In genomic region chr17:74153456-74153810, GRCh38 we compare ENCODE assay signal across 32 cellular contexts.
"Had no signal": no experiment of that assay in that cellular context is flagged by ENCODE, and none has a peak within 500 bp of the region (broad histone marks: within the 10 kb centered on the region; RNA-seq: fewer than 3 reads in every experiment).

No MANE protein-coding gene starts in this region.

- H3K36me3 Mint-ChIP-seq: activated naive CD4-positive, alpha-beta T cell treated with anti-CD3 and anti-CD28 coated beads, Interleukin-2, amount 10 ng/mL, durations not matched to agents 7 days and 5 days; activated naive CD8-positive, alpha-beta T cell; brain had no signal

- ATAC-seq: activated CD8-positive, alpha-beta T cell treated with anti-CD3 and anti-CD28 coated beads for 36 hours; activated naive CD8-positive, alpha-beta T cell treated with anti-CD3 and anti-CD28 coated beads, Interleukin-2, amount 50 U/mL, for 24 hours; activated T-cell treated with anti-CD3 and anti-CD28 coated beads, Interleukin-2, amount 50 U/mL, for 4 hours had no signal

- FAIRE-seq: RCC 7860 had no signal

- H3K4me3 ChIP-seq: MG63, PC-9 had no signal

- H3K36me3 ChIP-seq: MG63 had no signal

- H3K4me3 Mint-ChIP-seq: activated CD4-positive, alpha-beta T cell treated with anti-CD3 and anti-CD28 coated beads, Interleukin-2, amount 10 ng/mL, durations not matched to agents 24 days and 14 days; activated CD8-positive, alpha-beta T cell treated with anti-CD3 and anti-CD28 coated beads for 36 hours; activated naive CD4-positive, alpha-beta T cell treated with anti-CD3 and anti-CD28 coated beads, Interleukin-2, amount 10 ng/mL, durations not matched to agents 7 days and 5 days; activated naive CD8-positive, alpha-beta T cell; activated naive CD8-positive, alpha-beta T cell treated with anti-CD3 and anti-CD28 coated beads, Interleukin-2, amount 50 U/mL, for 24 hours; activated T-cell treated with anti-CD3 and anti-CD28 coated beads, Interleukin-2, amount 50 U/mL, for 4 hours; activated T-helper 1 cell treated with anti-CD3 and anti-CD28 coated beads, Interleukin-12 subunit alpha, Interleukin-12 subunit beta, Interleukin-2, Interleukin-4 antibody, amounts not matched to agents 30 ng/mL and 10 ng/mL and 1 ng/mL, durations not matched to agents 14 hours and 24 hours and 36 hours; brain had no signal

- H3K4me1 Mint-ChIP-seq: activated CD4-positive, alpha-beta T cell treated with anti-CD3 and anti-CD28 coated beads, Interleukin-2, amount 10 ng/mL, durations not matched to agents 24 days and 14 days; activated naive CD4-positive, alpha-beta T cell treated with anti-CD3 and anti-CD28 coated beads, Interleukin-2, amount 10 ng/mL, durations not matched to agents 7 days and 5 days; activated naive CD8-positive, alpha-beta T cell treated with anti-CD3 and anti-CD28 coated beads, Interleukin-2, amount 50 U/mL, for 24 hours had no signal

- DNase-seq: activated CD4-positive, alpha-beta T cell treated with anti-CD3 and anti-CD28 coated beads, Interleukin-2, amount 10 ng/mL, durations not matched to agents 24 days and 14 days; activated CD4-positive, alpha-beta T cell treated with anti-CD3 and anti-CD28 coated beads, Interleukin-2, amount 50 U/mL, for 4 hours; activated CD8-positive, alpha-beta T cell treated with anti-CD3 and anti-CD28 coated beads for 36 hours; activated gamma-delta T cell treated with Interleukin-2 at 50 U/mL for 16 hours; activated naive CD4-positive, alpha-beta T cell treated with anti-CD3 and anti-CD28 coated beads, Interleukin-2, amount 10 ng/mL, durations not matched to agents 7 days and 5 days; activated naive CD8-positive, alpha-beta T cell treated with anti-CD3 and anti-CD28 coated beads, Interleukin-2, amount 50 U/mL, for 24 hours; activated T-cell treated with anti-CD3 and anti-CD28 coated beads for 4 hours; activated T-cell treated with anti-CD3 and anti-CD28 coated beads, Interleukin-2, amount 50 U/mL, for 4 hours; anterior cingulate cortex; central memory CD4-positive, alpha-beta T cell; Kasumi-1; KG1; MG63; NCI-H1048; NCI-H1105 treated with DMSO at 0.1 percent for 48 hours; NCI-H1436; NCI-H1694; NCI-H1930; NCI-H345; NCI-H510A; NCI-H526; NCI-H748 treated with DMSO at 0.1 percent for 48 hours; NK-92 treated with Interleukin-12 subunit alpha and Interleukin-12 subunit beta, amount 100 ng/mL, for 24 hours; PC-9; Right ventricle myocardium superior; SW 1271; T-helper 1 cell; T1000 had no signal

- H3K9me3 Mint-ChIP-seq: activated CD4-positive, alpha-beta T cell treated with anti-CD3 and anti-CD28 coated beads, Interleukin-2, amount 10 ng/mL, durations not matched to agents 24 days and 14 days; activated CD8-positive, alpha-beta T cell treated with anti-CD3 and anti-CD28 coated beads for 36 hours; activated naive CD4-positive, alpha-beta T cell treated with anti-CD3 and anti-CD28 coated beads, Interleukin-2, amount 10 ng/mL, durations not matched to agents 7 days and 5 days; activated naive CD8-positive, alpha-beta T cell treated with anti-CD3 and anti-CD28 coated beads, Interleukin-2, amount 50 U/mL, for 24 hours; activated T-cell treated with anti-CD3 and anti-CD28 coated beads, Interleukin-2, amount 50 U/mL, for 4 hours had no signal

- H3K27ac Mint-ChIP-seq: activated CD4-positive, alpha-beta T cell treated with anti-CD3 and anti-CD28 coated beads, Interleukin-2, amount 10 ng/mL, durations not matched to agents 24 days and 14 days; activated CD8-positive, alpha-beta T cell treated with anti-CD3 and anti-CD28 coated beads for 36 hours; activated naive CD4-positive, alpha-beta T cell treated with anti-CD3 and anti-CD28 coated beads, Interleukin-2, amount 10 ng/mL, durations not matched to agents 7 days and 5 days; activated naive CD8-positive, alpha-beta T cell; activated naive CD8-positive, alpha-beta T cell treated with anti-CD3 and anti-CD28 coated beads, Interleukin-2, amount 50 U/mL, for 24 hours; activated T-helper 1 cell treated with anti-CD3 and anti-CD28 coated beads, Interleukin-12 subunit alpha, Interleukin-12 subunit beta, Interleukin-2, Interleukin-4 antibody, amounts not matched to agents 30 ng/mL and 10 ng/mL and 1 ng/mL, durations not matched to agents 14 hours and 24 hours and 36 hours had no signal
